In the genomic region with DNA sequence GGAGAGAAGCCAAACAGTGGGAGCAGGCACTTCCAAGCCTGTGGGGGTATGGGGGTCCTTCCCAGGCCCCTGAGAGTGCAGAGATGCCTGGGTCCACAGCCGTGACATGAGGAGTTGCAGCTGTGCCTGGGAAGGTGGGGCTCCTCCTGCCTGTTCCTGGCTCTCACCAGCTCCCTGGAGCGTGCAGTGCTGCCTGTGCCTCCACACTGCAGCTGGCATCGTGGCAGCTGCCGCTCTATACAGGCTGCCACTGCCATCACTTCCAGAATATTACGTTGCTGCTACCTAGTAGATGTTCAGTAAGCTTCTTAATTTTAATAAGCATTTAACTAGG, we compare ENCODE assay signal across 25 cellular contexts.
DNase-seq lines count a peak whose midpoint lies in the region; ATAC-seq and TF ChIP-seq lines count a peak whose summit lies in the region.
"Had no signal": no experiment of that assay in that cellular context is flagged by ENCODE, and none has a peak within 500 bp of the region (broad histone marks: within the 10 kb centered on the region; RNA-seq: fewer than 3 reads in every experiment).

No MANE protein-coding gene starts in this region.

- CTCF ChIA-PET in PC-9 (lab: Charles Lee) = interaction anchor here (0.6 kb wide), 1 partner anchor 20 kb away, joined by 3 read pairs; no protein-coding TSS in a partner anchor

- H2AFZ ChIP-seq in PC-9 = 0 out of 2 replicates have a peak overlapping the region, but pooled peaks have one; percentile 27

- H3K9me3 ChIP-seq in right cardiac atrium (ENCODE audit: control insufficient read depth, low read length) (no peaks in the 10 kb centered on the region), left ventricle myocardium inferior (replicated peaks) (no peaks in the 10 kb centered on the region), PC-9 (ENCODE audit: insufficient read depth, low read depth) (no peaks in the 10 kb centered on the region), mucosa of descending colon (no peaks in the 10 kb centered on the region)
- H3K9me3 ChIP-seq: BE2C, gastrocnemius medialis, prostate gland, SJSA1, tibial nerve had no signal

- no peaks in the 10 kb centered on the region for H3K9me2 ChIP-seq in PC-9 (ENCODE audit: insufficient read depth)

- no peaks in the 10 kb centered on the region for H4K20me1 ChIP-seq in PC-9 (ENCODE audit: insufficient read depth)

- DNase-seq in right cardiac atrium (peak in 2 of 3 donors; percentile 12 to 23), left ventricle myocardium inferior (no peak), PC-9 (no peak), mucosa of descending colon (peak in 1 of 3 donors; percentile 14)
- DNase-seq: ACHN; activated CD8-positive, alpha-beta memory T cell treated with anti-CD3 and anti-CD28 coated beads for 24 hours; activated effector memory CD4-positive, alpha-beta T cell treated with Interleukin-2 at 50 U/mL for 16 hours; BE2C; caudate nucleus; DMS79 treated with DMSO at 0.1 percent for 48 hours; gastrocnemius medialis; GF-D8; left cardiac atrium; naive B cell; NCI-H2081; NCI-H446 treated with DMSO at 0.1 percent for 48 hours; nucleus accumbens had no signal

- H3K4me3 ChIP-seq in right cardiac atrium (ENCODE audit: low read length) (no peak overlapping the region), left ventricle myocardium inferior (no peak overlapping the region), PC-9 (no peak overlapping the region), mucosa of descending colon (no peak overlapping the region)
- H3K4me3 ChIP-seq: gastrocnemius medialis, K562, prostate gland, SJSA1, tibial nerve had no signal

- POLR2A ChIA-PET in PC-9 (lab: Charles Lee; ENCODE audit: unreplicated experiment) = no interaction called here

- H3K4me2 ChIP-seq in PC-9 = no peak overlapping the region

- no peaks in the 10 kb centered on the region for H3K79me2 ChIP-seq in PC-9 (ENCODE audit: low read depth)

- H3K27ac ChIP-seq in right cardiac atrium (ENCODE audit: low read length) (no peak overlapping the region), left ventricle myocardium inferior (replicated peaks) (no peak overlapping the region), PC-9 (no peak overlapping the region)
- H3K27ac ChIP-seq: gastrocnemius medialis, prostate gland, SJSA1, tibial nerve had no signal

- intact Hi-C loops in right cardiac atrium (cut with DNase I) (no loop called here), left ventricle myocardium inferior (cut with micrococcal nuclease) (no loop called here), PC-9 (cut with micrococcal nuclease; ENCODE audit: unreplicated experiment) (no loop called here), mucosa of descending colon (cut with DNase I, micrococcal nuclease) (no loop called here)

- no peaks in the 10 kb centered on the region for H3K36me3 ChIP-seq in left ventricle myocardium inferior
- H3K36me3 ChIP-seq in PC-9 (ENCODE audit: low read depth) = no peaks in the 10 kb centered on the region
- H3K36me3 ChIP-seq in mucosa of descending colon (ENCODE audit: low read depth) = no peaks in the 10 kb centered on the region
- H3K36me3 ChIP-seq: BE2C, gastrocnemius medialis, prostate gland, SJSA1, tibial nerve had no signal

- 85% methylated on average over 5 of the region's 5 CpGs for WGBS in right cardiac atrium

- H3K4me1 ChIP-seq in right cardiac atrium (ENCODE audit: control insufficient read depth, insufficient read depth, low read length) (no peaks in the 10 kb centered on the region), left ventricle myocardium inferior (no peaks in the 10 kb centered on the region), PC-9 (replicated peaks; ENCODE audit: insufficient read depth) (no peaks in the 10 kb centered on the region), mucosa of descending colon (ENCODE audit: low read depth) (no peaks in the 10 kb centered on the region)
- H3K4me1 ChIP-seq: BE2C, SJSA1, tibial nerve had no signal

- TF ChIP-seq CTCF in left ventricle myocardium inferior (IDR thresholded peaks at IDR 0.05; ENCODE audit: borderline replicate concordance) (no peak), PC-9 (conservative IDR thresholded peaks at IDR 0.05) (no peak), mucosa of descending colon (IDR thresholded peaks at IDR 0.05) (no peak)

- no peak for ATAC-seq in right cardiac atrium
- ATAC-seq in mucosa of descending colon = peak; percentile 11
- ATAC-seq in GM21367 (IDR thresholded peaks at IDR 0.05; ENCODE audit: unreplicated experiment) = no peak
- ATAC-seq in HG03342 (IDR thresholded peaks at IDR 0.05; ENCODE audit: unreplicated experiment) = no peak
- ATAC-seq in HG02759 (IDR thresholded peaks at IDR 0.05; ENCODE audit: unreplicated experiment) = no peak
- ATAC-seq in GM18858 (IDR thresholded peaks at IDR 0.05; ENCODE audit: unreplicated experiment) = no peak
- ATAC-seq: gastrocnemius medialis, K562, left cardiac atrium had no signal

- no peaks in the 10 kb centered on the region for H3K27me3 ChIP-seq in right cardiac atrium (ENCODE audit: control insufficient read depth, insufficient read depth)
- H3K27me3 ChIP-seq in left ventricle myocardium inferior (ENCODE audit: low read depth) = no peaks in the 10 kb centered on the region
- no peaks in the 10 kb centered on the region for H3K27me3 ChIP-seq in PC-9 (ENCODE audit: insufficient read depth, low read depth)
- H3K27me3 ChIP-seq: BE2C, gastrocnemius medialis, SJSA1, tibial nerve had no signal

- H3F3A ChIP-seq in PC-9 (ENCODE audit: insufficient read depth, low read depth) = no peaks in the 10 kb centered on the region

- BruUV-seq in PC-9 (replicated peaks; lab: Mats Ljungman, UMichigan) = no TSS peak

Comparison
In these comparisons a context has a peak if more than half of its experiments do, and no peak if none do; other contexts are left out.
1. DNase-seq: peak in right cardiac atrium (2 of 3); none in left ventricle myocardium inferior (single experiment) and PC-9 (0 of 2).